In genomic region chr19:51760811-51761356, GRCh38 we compare ENCODE assay signal across 27 cellular contexts. TPM values are rescaled to one million over a fixed set of nuclear protein-coding genes. Genes with fewer than 3 reads are reported as not detected.
DNase-seq lines count a peak whose midpoint lies in the region; ATAC-seq and TF ChIP-seq lines count a peak whose summit lies in the region.
"Had no signal": no experiment of that assay in that cellular context is flagged by ENCODE, and none has a peak within 500 bp of the region (broad histone marks: within the 10 kb centered on the region; RNA-seq: fewer than 3 reads in every experiment).

Gene FPR2, plus strand, starts transcription at chr19:51761180. Its CDS starts 7,479 bp downstream, at chr19:51768659.

- H3K4me2 ChIP-seq in GM23338 = no peak within 1 kb of the TSS

- H3K9me3 Mint-ChIP-seq in GM23338 (peaks cover 47% of the 10 kb centered on the region), endodermal cell (no peaks in the 10 kb centered on the region)

- H3K27me3 Mint-ChIP-seq in GM23338 (ENCODE audit: insufficient read depth, low read depth, poor library complexity) = peaks cover 1% of the 10 kb centered on the region
- peaks cover 34% of the 10 kb centered on the region for H3K27me3 Mint-ChIP-seq in endodermal cell (ENCODE audit: insufficient read depth)

- H3K27ac Mint-ChIP-seq in GM23338 = no peak within 1 kb of the TSS
- H3K27ac Mint-ChIP-seq in endodermal cell = no peak within 1 kb of the TSS
- H3K27ac Mint-ChIP-seq: brain, nephron progenitor cell had no signal

- no peaks in the 10 kb centered on the region; the same call in 1 of the 3 replicates for H3K4me1 Mint-ChIP-seq in GM23338
- no peaks in the 10 kb centered on the region for H3K4me1 Mint-ChIP-seq in endodermal cell
- H3K4me1 Mint-ChIP-seq: brain, nephron progenitor cell had no signal

- DNase-seq in GM23338 (ENCODE audit: low spot score) (peak; percentile 41), NOMO-1 treated with dmso at 0.1 percent for 144 hours (lab: John Stamatoyannopoulos, UW; ENCODE audit: unreplicated experiment) (peak; percentile 47), endodermal cell (peak; percentile 45), NCI-H1930 (lab: John Stamatoyannopoulos, UW) (no peak), NCI-H1694 treated with DMSO at 0.1 percent for 48 hours (lab: John Stamatoyannopoulos, UW) (no peak)
- DNase-seq: activated CD4-positive, alpha-beta T cell treated with anti-CD3 and anti-CD28 coated beads, Interleukin-2, amount 50 U/mL, for 1 hour; activated naive CD4-positive, alpha-beta T cell; activated T-cell treated with anti-CD3 and anti-CD28 coated beads, Interleukin-2, amount 50 U/mL, for 4 hours; C1 segment of cervical spinal cord; hypothalamus; islet precursor cell; NCI-H1048; NCI-H187; NCI-H526 treated with DMSO at 0.1 percent for 48 hours; nephron progenitor cell; pancreas; transverse colon; WERI-Rb-1 had no signal

- H3K4me3 Mint-ChIP-seq in GM23338 (no peak within 1 kb of the TSS), endodermal cell (no peak within 1 kb of the TSS)
- H3K4me3 Mint-ChIP-seq: activated T-cell treated with anti-CD3 and anti-CD28 coated beads, Interleukin-2, amount 50 U/mL, for 4 hours; brain; nephron progenitor cell had no signal

- H3K9me3 ChIP-seq in endodermal cell (ENCODE audit: control insufficient read depth, low read length) = no peaks in the 10 kb centered on the region
- H3K9me3 ChIP-seq in neutrophil = no peaks in the 10 kb centered on the region
- H3K9me3 ChIP-seq: adrenal gland, pancreas, right atrium auricular region, transverse colon had no signal

- no peaks in the 10 kb centered on the region; the same call in 1 of the 2 replicates for H3K4me1 ChIP-seq in GM23338 (ENCODE audit: insufficient read depth)
- no peaks in the 10 kb centered on the region for H3K4me1 ChIP-seq in endodermal cell (ENCODE audit: control insufficient read depth, insufficient read depth, low read length)
- peaks cover 53 to 74% of the 10 kb centered on the region in 2 experiments for H3K4me1 ChIP-seq in neutrophil (ENCODE audit: control insufficient read depth in 1 of 2, insufficient read depth in 1 of 2, low read depth in 1 of 2, low read length in 1 of 2)
- H3K4me1 ChIP-seq: adrenal gland, pancreas, right atrium auricular region, transverse colon had no signal

- H3K9ac ChIP-seq in endodermal cell (ENCODE audit: extremely low read depth, low read length, poor library complexity, severe bottlenecking) = no peak within 1 kb of the TSS

- H3K27me3 ChIP-seq in GM23338 (ENCODE audit: insufficient read depth) = no peaks in the 10 kb centered on the region
- H3K27me3 ChIP-seq in endodermal cell (ENCODE audit: control insufficient read depth, insufficient read depth, low read length, poor library complexity, severe bottlenecking) = no peaks in the 10 kb centered on the region
- no peaks in the 10 kb centered on the region for H3K27me3 ChIP-seq in neutrophil
- H3K27me3 ChIP-seq: adrenal gland, pancreas, right atrium auricular region, transverse colon had no signal

- peak within 1 kb of the TSS; percentile 78 for H2AFZ ChIP-seq in GM23338

- H3K79me2 ChIP-seq in GM23338 (replicated peaks; ENCODE audit: insufficient read depth) = no peaks in the 10 kb centered on the region

- H3K36me3 Mint-ChIP-seq in GM23338 (ENCODE audit: low read depth) (no peaks in the 10 kb centered on the region), endodermal cell (ENCODE audit: low read depth) (no peaks in the 10 kb centered on the region)
- H3K36me3 Mint-ChIP-seq: brain had no signal

- H3K4me3 ChIP-seq in GM23338 (no peak within 1 kb of the TSS), endodermal cell (ENCODE audit: low read length) (no peak within 1 kb of the TSS), neutrophil (ENCODE audit: low read depth in 1 of 2, low read length in 1 of 2) (peak within 1 kb of the TSS; percentile 65 to 84)
- H3K4me3 ChIP-seq: pancreas, right atrium auricular region, transverse colon had no signal

- H3K27ac ChIP-seq in GM23338 (ENCODE audit: low read depth) = no peak within 1 kb of the TSS
- H3K27ac ChIP-seq in endodermal cell (ENCODE audit: low read depth, low read length) = no peak within 1 kb of the TSS
- peak within 1 kb of the TSS; percentile 99 for H3K27ac ChIP-seq in neutrophil
- H3K27ac ChIP-seq: pancreas, right atrium auricular region, transverse colon, WERI-Rb-1 had no signal

- no peaks in the 10 kb centered on the region for H4K20me1 ChIP-seq in GM23338 (replicated peaks; ENCODE audit: insufficient read depth)

- ATAC-seq in GM23338 = peak; percentile 53; the same call in 1 of the 3 replicates
- no peak for ATAC-seq in HG03457 (IDR thresholded peaks at IDR 0.05; ENCODE audit: unreplicated experiment)
- ATAC-seq: activated T-cell treated with anti-CD3 and anti-CD28 coated beads, Interleukin-2, amount 50 U/mL, for 4 hours; HCT116; pancreas; SK-N-SH treated with all-trans-retinoic acid at 6 μM for 48 hours had no signal

- TF ChIP-seq CTCF in GM23338 (conservative IDR thresholded peaks at IDR 0.05; ENCODE audit: low read depth in 2 of 2) (no peak), endodermal cell (conservative IDR thresholded peaks at IDR 0.05) (no peak), neutrophil (IDR thresholded peaks at IDR 0.05) (no peak)

- H3K36me3 ChIP-seq in GM23338 (ENCODE audit: insufficient read depth) (no peaks in the 10 kb centered on the region), endodermal cell (ENCODE audit: control insufficient read depth, insufficient read depth, low read length) (no peaks in the 10 kb centered on the region), neutrophil (peaks cover 14% of the 10 kb centered on the region)
- H3K36me3 ChIP-seq: adrenal gland, pancreas, right atrium auricular region, transverse colon, WERI-Rb-1 had no signal

- no peaks in the 10 kb centered on the region for H3K9me2 ChIP-seq in GM23338 (ENCODE audit: insufficient read depth)

- 47 to 71% methylated on average over 4 to 5 of the region's 6 CpGs for WGBS in endodermal cell (ENCODE audit: insufficient coverage in 1 of 2, insufficient read length in 1 of 2), 2 experiments

- H3F3A ChIP-seq in GM23338 (replicated peaks; ENCODE audit: low read depth) = no peaks in the 10 kb centered on the region

TF ChIP-seq in GM23338, 12 proteins besides CTCF, POLR2A, EP300 and RAD21 (continues in another document):
- TF ChIP-seq REST (IDR thresholded peaks at IDR 0.05; ENCODE audit: unreplicated experiment) (no peak), NANOG (IDR thresholded peaks at IDR 0.05; ENCODE audit: borderline replicate concordance) (no peak), EZH2 (IDR thresholded peaks at IDR 0.05; ENCODE audit: low read depth, unreplicated experiment) (no peak), JUNB (IDR thresholded peaks at IDR 0.05; ENCODE audit: unreplicated experiment) (no peak)

RNA-seq across cellular contexts. Expression of gene FPR2, which starts in this region (rescaled TPM):
- not detected in 2 replicates for total RNA-seq in GM23338 (2014; rRNA removed; shearing (Covaris generic))
- not detected in 2 replicates for polyA plus RNA-seq in GM23338 (2016; fragmentation: Nextera tagmentation; extraction: Ambion mirVana)
- under 1 TPM in 1 of 2 donors, not detected in 1; 0.11 TPM for total RNA-seq in endodermal cell
- polyA plus RNA-seq in endodermal cell (2013, experiment 1 of 2) = not detected
- not detected for polyA plus RNA-seq in endodermal cell (2013, experiment 2 of 2)
- total RNA-seq: activated T-cell treated with anti-CD3 and anti-CD28 coated beads, Interleukin-2, amount 50 U/mL, for 4 hours; OCI-LY7; transverse colon had no signal
- polyA plus RNA-seq: AG04450 had no signal

Comparison
In these comparisons a context has a peak if more than half of its experiments do, and no peak if none do; other contexts are left out.
1. Peak in DNase-seq and ATAC-seq in GM23338; RNA of the gene not detected or under 1 TPM.
2. Peak in DNase-seq in endodermal cell; RNA of the gene not detected or under 1 TPM.
3. H3K4me3 ChIP-seq: peak in neutrophil (2 of 2); none in GM23338 (single experiment) and endodermal cell (single experiment).